In genomic region chr15:60548101-60548500, GRCh38 we compare ENCODE assay signal across 10 cellular contexts.
DNase-seq lines count a peak whose midpoint lies in the region; ATAC-seq, FAIRE-seq and TF ChIP-seq lines count a peak whose summit lies in the region.
"Had no signal": no experiment of that assay in that cellular context is flagged by ENCODE, and none has a peak within 500 bp of the region (broad histone marks: within the 10 kb centered on the region; RNA-seq: fewer than 3 reads in every experiment).

No MANE protein-coding gene starts in this region.

- TF ChIP-seq POLR2A in GM12892 (IDR thresholded peaks at IDR 0.05; ENCODE audit: low read depth, low read length) = no peak

- H3K27me3 ChIP-seq in endodermal cell (ENCODE audit: control insufficient read depth, insufficient read depth, low read length, poor library complexity, severe bottlenecking) = no peaks in the 10 kb centered on the region

- intact Hi-C loops in activated CD4-positive, alpha-beta T cell treated with anti-CD3 and anti-CD28 coated beads for 36 hours (cut with DNase I, micrococcal nuclease) = loop anchor here (1.0 kb wide), 6 partner anchors 21 to 860 kb away; no protein-coding TSS in a partner anchor
- intact Hi-C loops in natural killer cell (cut with micrococcal nuclease) (loop anchor here (2.0 to 10.0 kb wide), 2 partner anchors 37 to 117 kb away; no protein-coding TSS in a partner anchor), left cardiac atrium (cut with DNase I) (no loop called here)

- H3K9me3 Mint-ChIP-seq in activated CD4-positive, alpha-beta T cell treated with anti-CD3 and anti-CD28 coated beads for 36 hours (ENCODE audit: low read depth) = no peaks in the 10 kb centered on the region
- H3K9me3 Mint-ChIP-seq in natural killer cell (no peaks in the 10 kb centered on the region), endodermal cell (no peaks in the 10 kb centered on the region)

- peak; percentile 89 for FAIRE-seq in GM12892 (lab: Jason Lieb, UNC)
- FAIRE-seq: colon had no signal

- TF ChIP-seq CTCF in natural killer cell (IDR thresholded peaks at IDR 0.05) = no peak
- TF ChIP-seq CTCF in endodermal cell (conservative IDR thresholded peaks at IDR 0.05) = no peak

- H3K4me1 Mint-ChIP-seq in activated CD4-positive, alpha-beta T cell treated with anti-CD3 and anti-CD28 coated beads for 36 hours = peaks cover 97% of the 10 kb centered on the region
- peaks cover 95% of the 10 kb centered on the region in 2 donors for H3K4me1 Mint-ChIP-seq in natural killer cell
- H3K4me1 Mint-ChIP-seq in endodermal cell = peaks cover 24% of the 10 kb centered on the region

- CTCF ChIA-PET in activated CD4-positive, alpha-beta T cell treated with anti-CD3 and anti-CD28 coated beads for 36 hours (lab: Charles Lee) = interaction anchor here (0.6 to 8.2 kb wide), 7 partner anchors 8 to 369 kb away, joined by 4 to 60 read pairs (median 8); no protein-coding TSS in a partner anchor

- no peaks in the 10 kb centered on the region for H3K4me1 ChIP-seq in endodermal cell (ENCODE audit: control insufficient read depth, insufficient read depth, low read length)

- POLR2A ChIA-PET in activated CD4-positive, alpha-beta T cell treated with anti-CD3 and anti-CD28 coated beads for 36 hours (lab: Charles Lee) = interaction anchor here (0.7 to 1.8 kb wide), 3 partner anchors 21 to 161 kb away, joined by 4 to 6 read pairs (median 4); no protein-coding TSS in a partner anchor

- H3K27ac ChIP-seq in endodermal cell (ENCODE audit: low read depth, low read length) = no peak overlapping the region

- no peaks in the 10 kb centered on the region for H3K9me3 ChIP-seq in endodermal cell (ENCODE audit: control insufficient read depth, low read length)

- peak overlapping the region; percentile 61 for H3K4me3 Mint-ChIP-seq in activated CD4-positive, alpha-beta T cell treated with anti-CD3 and anti-CD28 coated beads for 36 hours
- H3K4me3 Mint-ChIP-seq in natural killer cell = peak overlapping the region; percentile 88
- no peak overlapping the region for H3K4me3 Mint-ChIP-seq in endodermal cell

- H3K9ac ChIP-seq in endodermal cell (ENCODE audit: extremely low read depth, low read length, poor library complexity, severe bottlenecking) = no peak overlapping the region

- DNase-seq in GM12892 (ENCODE audit: insufficient read length) = peak; percentile 13
- DNase-seq in activated CD4-positive, alpha-beta T cell treated with anti-CD3 and anti-CD28 coated beads for 36 hours = peak; percentile 84
- DNase-seq in natural killer cell = no peak
- DNase-seq in endodermal cell = no peak
- DNase-seq in left cardiac atrium = no peak
- no peak for DNase-seq in ACHN
- DNase-seq: mesendoderm had no signal

- H3K27me3 Mint-ChIP-seq in activated CD4-positive, alpha-beta T cell treated with anti-CD3 and anti-CD28 coated beads for 36 hours = no peaks in the 10 kb centered on the region
- H3K27me3 Mint-ChIP-seq in natural killer cell (ENCODE audit: low read depth in 2 of 2) (no peaks in the 10 kb centered on the region), endodermal cell (ENCODE audit: insufficient read depth) (no peaks in the 10 kb centered on the region)

- peaks cover 4% of the 10 kb centered on the region for H3K36me3 ChIP-seq in endodermal cell (ENCODE audit: control insufficient read depth, insufficient read depth, low read length)

- H3K4me3 ChIP-seq in endodermal cell (ENCODE audit: low read length) = no peak overlapping the region

- WGBS in endodermal cell (ENCODE audit: insufficient coverage in 1 of 2, insufficient read length in 1 of 2), 2 experiments = 94 to 95% methylated on average over 7 of the region's 7 CpGs

- H3K36me3 Mint-ChIP-seq in activated CD4-positive, alpha-beta T cell treated with anti-CD3 and anti-CD28 coated beads for 36 hours (ENCODE audit: low read depth) = peaks cover 25% of the 10 kb centered on the region
- H3K36me3 Mint-ChIP-seq in natural killer cell (no peaks in the 10 kb centered on the region), endodermal cell (ENCODE audit: low read depth) (peaks cover 5% of the 10 kb centered on the region)

- in situ Hi-C loops in ACHN (cut with HindIII; ENCODE audit: low pct_ligation_motif_present, low pct_unique_long_range_greater_than_20kb, low sequenced_read_pairs) = no loop called here

- peak overlapping the region; percentile 96 for H3K27ac Mint-ChIP-seq in activated CD4-positive, alpha-beta T cell treated with anti-CD3 and anti-CD28 coated beads for 36 hours
- H3K27ac Mint-ChIP-seq in natural killer cell = peak overlapping the region; percentile 93 to 95
- no peak overlapping the region for H3K27ac Mint-ChIP-seq in endodermal cell

- peak; percentile 76 for ATAC-seq in HG02588 (IDR thresholded peaks at IDR 0.05; ENCODE audit: unreplicated experiment)
- peak; percentile 83 for ATAC-seq in activated CD4-positive, alpha-beta T cell treated with anti-CD3 and anti-CD28 coated beads for 36 hours
- ATAC-seq in natural killer cell = peak; percentile 11 to 40 (median 33)
- no peak for ATAC-seq in HG02981 (IDR thresholded peaks at IDR 0.05; ENCODE audit: unreplicated experiment)
- no peak for ATAC-seq in left cardiac atrium

Comparison
In these comparisons a context has a peak if more than half of its experiments do, and no peak if none do; other contexts are left out.
1. DNase-seq: peak in GM12892 (single experiment) and activated CD4-positive, alpha-beta T cell treated with anti-CD3 and anti-CD28 coated beads for 36 hours (single experiment); none in natural killer cell (single experiment), endodermal cell (single experiment), left cardiac atrium (single experiment) and ACHN (single experiment).
2. ATAC-seq: peak in HG02588 (single experiment), activated CD4-positive, alpha-beta T cell treated with anti-CD3 and anti-CD28 coated beads for 36 hours (single experiment) and natural killer cell (3 of 3); none in HG02981 (single experiment) and left cardiac atrium (0 of 2).
3. intact Hi-C loops: an anchor here in activated CD4-positive, alpha-beta T cell treated with anti-CD3 and anti-CD28 coated beads for 36 hours (1.0 kb wide) and natural killer cell (2.0 to 10.0 kb wide); none called in left cardiac atrium.